Comparison of ENCODE assay signal across 12 cellular contexts in genomic region chr12:45660330-45660729, GRCh38.
DNase-seq lines count a peak whose midpoint lies in the region; ATAC-seq and TF ChIP-seq lines count a peak whose summit lies in the region.
"Had no signal": no experiment of that assay in that cellular context is flagged by ENCODE, and none has a peak within 500 bp of the region (broad histone marks: within the 10 kb centered on the region; RNA-seq: fewer than 3 reads in every experiment).

No MANE protein-coding gene starts in this region.

- H3K36me3 ChIP-seq in lower lobe of right lung: no peaks in the 10 kb centered on the region

- H3K9me3 ChIP-seq in lower lobe of right lung: no peaks in the 10 kb centered on the region

- ATAC-seq in lower lobe of right lung: peak; percentile 25 to 28
- no peak for ATAC-seq in activated CD4-positive, CD25-positive, alpha-beta regulatory T cell treated with anti-CD3 and anti-CD28 coated beads, Interleukin-2, amount 50 U/mL, for 24 hours
- ATAC-seq: stimulated activated effector memory CD8-positive, alpha-beta T cell treated with anti-CD3 and anti-CD28 coated beads, Interleukin-12 subunit alpha, Interleukin-12 subunit beta, amount 100 ng/mL, for 72 hours had no signal

- H3K4me1 ChIP-seq in lower lobe of right lung: no peaks in the 10 kb centered on the region

- TF ChIP-seq CTCF in cardiac fibroblast (IDR thresholded peaks at IDR 0.05; ENCODE audit: low read depth, low read length) (no peak), lower lobe of right lung (IDR thresholded peaks at IDR 0.05) (no peak)

- no peak overlapping the region for H3K27ac ChIP-seq in lower lobe of right lung
- H3K27ac ChIP-seq: coronary artery had no signal

- H3K27me3 ChIP-seq in lower lobe of right lung (ENCODE audit: low read depth): no peaks in the 10 kb centered on the region

- DNase-seq in GDM1 (lab: John Stamatoyannopoulos, UW) (peak; percentile 9), NCI-H226 (peak; percentile 82), cardiac fibroblast (ENCODE audit: low read depth in 2 of 2) (peak; percentile 57 to 91), lower lobe of right lung (no peak), midbrain (lab: John Stamatoyannopoulos, UW) (no peak)
- DNase-seq in stimulated activated naive CD4-positive, alpha-beta T cell (lab: John Stamatoyannopoulos, UW): no peak
- DNase-seq in activated CD4-positive, alpha-beta T cell treated with anti-CD3 and anti-CD28 coated beads, Interleukin-2, amount 50 U/mL, for 48 hours: no peak
- DNase-seq: DMS79 treated with DMSO at 0.1 percent for 48 hours, NCI-H1436 treated with DMSO at 0.1 percent for 48 hours had no signal

- no peak overlapping the region for H3K4me3 ChIP-seq in cardiac fibroblast (replicated peaks in 1 of 2; ENCODE audit: low read depth in 2 of 2, low read length in 2 of 2)
- H3K4me3 ChIP-seq in lower lobe of right lung: no peak overlapping the region
- H3K4me3 ChIP-seq: coronary artery had no signal

- intact Hi-C loops in lower lobe of right lung (cut with DNase I): no loop called here

Comparison
In these comparisons a context has a peak if more than half of its experiments do, and no peak if none do; other contexts are left out.
1. DNase-seq: peak in GDM1 (single experiment), NCI-H226 (single experiment) and cardiac fibroblast (2 of 2); none in lower lobe of right lung (single experiment), stimulated activated naive CD4-positive, alpha-beta T cell (0 of 6), activated CD4-positive, alpha-beta T cell treated with anti-CD3 and anti-CD28 coated beads, Interleukin-2, amount 50 U/mL, for 48 hours (0 of 2) and midbrain (single experiment).
2. ATAC-seq: peak in lower lobe of right lung (2 of 2); none in activated CD4-positive, CD25-positive, alpha-beta regulatory T cell treated with anti-CD3 and anti-CD28 coated beads, Interleukin-2, amount 50 U/mL, for 24 hours (0 of 2).